ENCODE assay signal across 1 cellular context in the genomic region with DNA sequence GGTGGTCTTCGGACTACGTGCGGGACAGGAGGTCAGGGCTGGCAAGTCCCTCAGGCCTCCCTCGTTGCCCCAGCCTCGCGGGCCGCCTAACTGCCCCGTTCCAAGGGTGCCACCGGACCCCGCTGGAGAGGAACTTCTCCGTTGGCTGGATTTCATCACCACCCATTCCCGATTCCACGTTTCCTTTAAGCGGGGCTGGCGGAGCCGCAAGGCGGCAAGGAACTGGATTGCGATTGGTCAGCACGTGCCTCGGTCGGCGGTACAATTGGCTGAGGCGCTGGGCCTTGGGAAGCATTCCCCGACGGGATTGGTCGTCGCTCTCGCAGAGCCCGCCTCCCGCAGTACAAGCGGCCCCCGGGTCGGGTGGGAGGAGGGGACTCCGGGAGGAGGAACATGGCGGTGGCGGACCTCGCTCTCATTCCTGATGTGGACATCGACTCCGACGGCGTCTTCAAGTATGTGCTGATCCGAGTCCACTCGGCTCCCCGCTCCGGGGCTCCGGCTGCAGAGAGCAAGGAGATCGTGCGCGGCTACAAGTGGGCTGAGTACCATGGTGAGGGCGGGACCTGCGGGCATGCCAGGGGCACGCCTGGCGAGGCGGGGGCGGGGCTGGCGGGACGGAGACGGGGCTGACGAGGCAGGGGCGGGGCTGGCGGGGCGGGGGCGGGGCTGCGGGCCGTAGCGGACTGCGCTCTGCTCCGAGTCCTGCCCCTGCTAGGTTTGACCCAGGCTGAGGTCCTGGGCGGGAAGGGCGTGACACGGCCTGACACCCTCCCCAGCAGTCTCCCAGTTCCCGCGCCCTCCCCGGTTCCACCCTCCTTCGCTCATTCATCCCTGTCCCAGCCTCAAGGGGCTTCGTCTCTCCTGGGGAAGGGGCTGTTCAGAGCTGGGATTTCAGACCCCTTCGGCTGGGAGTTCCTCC.
TF ChIP-seq lines count a peak whose summit lies in the region.

A gene (plus strand): TSS at position 372 of the 922 bp plus-strand sequence. CDS start 22 bp downstream, at position 394.

TF ChIP-seq in A549, 52 proteins besides CTCF, POLR2A, EP300 and RAD21 (continued from another document):
- TF ChIP-seq, protein P1, sequence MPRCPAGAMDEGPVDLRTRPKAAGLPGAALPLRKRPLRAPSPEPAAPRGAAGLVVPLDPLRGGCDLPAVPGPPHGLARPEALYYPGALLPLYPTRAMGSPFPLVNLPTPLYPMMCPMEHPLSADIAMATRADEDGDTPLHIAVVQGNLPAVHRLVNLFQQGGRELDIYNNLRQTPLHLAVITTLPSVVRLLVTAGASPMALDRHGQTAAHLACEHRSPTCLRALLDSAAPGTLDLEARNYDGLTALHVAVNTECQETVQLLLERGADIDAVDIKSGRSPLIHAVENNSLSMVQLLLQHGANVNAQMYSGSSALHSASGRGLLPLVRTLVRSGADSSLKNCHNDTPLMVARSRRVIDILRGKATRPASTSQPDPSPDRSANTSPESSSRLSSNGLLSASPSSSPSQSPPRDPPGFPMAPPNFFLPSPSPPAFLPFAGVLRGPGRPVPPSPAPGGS (IDR thresholded peaks at IDR 0.05), result peak; percentile 83; the same call in 2 of the 3 replicates
- TF ChIP-seq CBX8 (IDR thresholded peaks at IDR 0.05) (no peak), CHD4 (IDR thresholded peaks at IDR 0.05; ENCODE audit: borderline replicate concordance) (no peak), NPAS2 (CRISPR knock-in tag; IDR thresholded peaks at IDR 0.05; ENCODE audit: borderline replicate concordance) (no peak), HOXB5 (CRISPR knock-in tag; IDR thresholded peaks at IDR 0.05) (no peak), MAFK (IDR thresholded peaks at IDR 0.05; ENCODE audit: partially characterized antibody) (no peak), HEYL (CRISPR knock-in tag; IDR thresholded peaks at IDR 0.05) (no peak), MAZ (IDR thresholded peaks at IDR 0.05; ENCODE audit: borderline replicate concordance, low read depth, low read length) (no peak), GATA3 (IDR thresholded peaks at IDR 0.05; ENCODE audit: borderline replicate concordance) (0 out of 2 replicates have a peak, but pooled peaks have one; percentile 24), SREBF2 (IDR thresholded peaks at IDR 0.05) (no peak), RARB (CRISPR knock-in tag; IDR thresholded peaks at IDR 0.05) (no peak), RNF2 (IDR thresholded peaks at IDR 0.05; ENCODE audit: borderline replicate concordance, low read depth) (no peak), NR3C1 (IDR thresholded peaks at IDR 0.05) (no peak), JUNB (IDR thresholded peaks at IDR 0.05) (no peak), CHD2 (IDR thresholded peaks at IDR 0.05; ENCODE audit: low read length, partially characterized antibody) (peak; percentile 52), SMC3 (IDR thresholded peaks at IDR 0.05) (no peak), JUN (IDR thresholded peaks at IDR 0.05) (peak; percentile 65 to 91; a peak in 4 of 5 replicates), CEBPB (IDR thresholded peaks at IDR 0.05) (peak; percentile 61 to 88; a peak in 3 of 4 replicates), ZC3H11A (IDR thresholded peaks at IDR 0.05) (no peak), BHLHE40 (IDR thresholded peaks at IDR 0.05; ENCODE audit: low read depth, low read length) (no peak), HOXB13 (CRISPR knock-in tag; IDR thresholded peaks at IDR 0.05; ENCODE audit: low read depth) (no peak), RCOR1 (IDR thresholded peaks at IDR 0.05; ENCODE audit: low read depth, low read length) (no peak)
- TF ChIP-seq, protein P2, sequence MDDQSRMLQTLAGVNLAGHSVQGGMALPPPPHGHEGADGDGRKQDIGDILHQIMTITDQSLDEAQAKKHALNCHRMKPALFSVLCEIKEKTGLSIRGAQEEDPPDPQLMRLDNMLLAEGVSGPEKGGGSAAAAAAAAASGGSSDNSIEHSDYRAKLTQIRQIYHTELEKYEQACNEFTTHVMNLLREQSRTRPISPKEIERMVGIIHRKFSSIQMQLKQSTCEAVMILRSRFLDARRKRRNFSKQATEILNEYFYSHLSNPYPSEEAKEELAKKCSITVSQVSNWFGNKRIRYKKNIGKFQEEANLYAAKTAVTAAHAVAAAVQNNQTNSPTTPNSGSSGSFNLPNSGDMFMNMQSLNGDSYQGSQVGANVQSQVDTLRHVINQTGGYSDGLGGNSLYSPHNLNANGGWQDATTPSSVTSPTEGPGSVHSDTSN (IDR thresholded peaks at IDR 0.05), result peak; percentile 84
- TF ChIP-seq, protein P3, sequence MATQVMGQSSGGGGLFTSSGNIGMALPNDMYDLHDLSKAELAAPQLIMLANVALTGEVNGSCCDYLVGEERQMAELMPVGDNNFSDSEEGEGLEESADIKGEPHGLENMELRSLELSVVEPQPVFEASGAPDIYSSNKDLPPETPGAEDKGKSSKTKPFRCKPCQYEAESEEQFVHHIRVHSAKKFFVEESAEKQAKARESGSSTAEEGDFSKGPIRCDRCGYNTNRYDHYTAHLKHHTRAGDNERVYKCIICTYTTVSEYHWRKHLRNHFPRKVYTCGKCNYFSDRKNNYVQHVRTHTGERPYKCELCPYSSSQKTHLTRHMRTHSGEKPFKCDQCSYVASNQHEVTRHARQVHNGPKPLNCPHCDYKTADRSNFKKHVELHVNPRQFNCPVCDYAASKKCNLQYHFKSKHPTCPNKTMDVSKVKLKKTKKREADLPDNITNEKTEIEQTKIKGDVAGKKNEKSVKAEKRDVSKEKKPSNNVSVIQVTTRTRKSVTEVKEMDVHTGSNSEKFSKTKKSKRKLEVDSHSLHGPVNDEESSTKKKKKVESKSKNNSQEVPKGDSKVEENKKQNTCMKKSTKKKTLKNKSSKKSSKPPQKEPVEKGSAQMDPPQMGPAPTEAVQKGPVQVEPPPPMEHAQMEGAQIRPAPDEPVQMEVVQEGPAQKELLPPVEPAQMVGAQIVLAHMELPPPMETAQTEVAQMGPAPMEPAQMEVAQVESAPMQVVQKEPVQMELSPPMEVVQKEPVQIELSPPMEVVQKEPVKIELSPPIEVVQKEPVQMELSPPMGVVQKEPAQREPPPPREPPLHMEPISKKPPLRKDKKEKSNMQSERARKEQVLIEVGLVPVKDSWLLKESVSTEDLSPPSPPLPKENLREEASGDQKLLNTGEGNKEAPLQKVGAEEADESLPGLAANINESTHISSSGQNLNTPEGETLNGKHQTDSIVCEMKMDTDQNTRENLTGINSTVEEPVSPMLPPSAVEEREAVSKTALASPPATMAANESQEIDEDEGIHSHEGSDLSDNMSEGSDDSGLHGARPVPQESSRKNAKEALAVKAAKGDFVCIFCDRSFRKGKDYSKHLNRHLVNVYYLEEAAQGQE (IDR thresholded peaks at IDR 0.05), result no peak
- TF ChIP-seq, protein P4, sequence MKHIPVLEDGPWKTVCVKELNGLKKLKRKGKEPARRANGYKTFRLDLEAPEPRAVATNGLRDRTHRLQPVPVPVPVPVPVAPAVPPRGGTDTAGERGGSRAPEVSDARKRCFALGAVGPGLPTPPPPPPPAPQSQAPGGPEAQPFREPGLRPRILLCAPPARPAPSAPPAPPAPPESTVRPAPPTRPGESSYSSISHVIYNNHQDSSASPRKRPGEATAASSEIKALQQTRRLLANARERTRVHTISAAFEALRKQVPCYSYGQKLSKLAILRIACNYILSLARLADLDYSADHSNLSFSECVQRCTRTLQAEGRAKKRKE (CRISPR knock-in tag; IDR thresholded peaks at IDR 0.05; ENCODE audit: low read depth), result no peak
- TF ChIP-seq, protein P5, sequence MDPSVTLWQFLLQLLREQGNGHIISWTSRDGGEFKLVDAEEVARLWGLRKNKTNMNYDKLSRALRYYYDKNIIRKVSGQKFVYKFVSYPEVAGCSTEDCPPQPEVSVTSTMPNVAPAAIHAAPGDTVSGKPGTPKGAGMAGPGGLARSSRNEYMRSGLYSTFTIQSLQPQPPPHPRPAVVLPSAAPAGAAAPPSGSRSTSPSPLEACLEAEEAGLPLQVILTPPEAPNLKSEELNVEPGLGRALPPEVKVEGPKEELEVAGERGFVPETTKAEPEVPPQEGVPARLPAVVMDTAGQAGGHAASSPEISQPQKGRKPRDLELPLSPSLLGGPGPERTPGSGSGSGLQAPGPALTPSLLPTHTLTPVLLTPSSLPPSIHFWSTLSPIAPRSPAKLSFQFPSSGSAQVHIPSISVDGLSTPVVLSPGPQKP (IDR thresholded peaks at IDR 0.05; ENCODE audit: low read depth, low read length), result no peak
- TF ChIP-seq, protein P6, sequence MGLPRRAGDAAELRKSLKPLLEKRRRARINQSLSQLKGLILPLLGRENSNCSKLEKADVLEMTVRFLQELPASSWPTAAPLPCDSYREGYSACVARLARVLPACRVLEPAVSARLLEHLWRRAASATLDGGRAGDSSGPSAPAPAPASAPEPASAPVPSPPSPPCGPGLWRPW (IDR thresholded peaks at IDR 0.05), result no peak
